Comparison of ENCODE assay signal across 20 cellular contexts in genomic region chr5:139117342-139117884, GRCh38.
DNase-seq lines count a peak whose midpoint lies in the region; FAIRE-seq and TF ChIP-seq lines count a peak whose summit lies in the region.
"Had no signal": no experiment of that assay in that cellular context is flagged by ENCODE, and none has a peak within 500 bp of the region (broad histone marks: within the 10 kb centered on the region; RNA-seq: fewer than 3 reads in every experiment).

No MANE protein-coding gene starts in this region.

- H3K4me2 ChIP-seq in mesenchymal stem cell (ENCODE audit: low read length, poor library complexity, severe bottlenecking) = no peak overlapping the region

- intact Hi-C loops in thyroid gland (cut with DNase I) = no loop called here

- peak overlapping the region; percentile 87 for H3K27ac ChIP-seq in caudate nucleus (ENCODE audit: low read depth, low read length)
- H3K27ac ChIP-seq in mesenchymal stem cell (ENCODE audit: low read length, poor library complexity, severe bottlenecking) = no peak overlapping the region
- H3K27ac ChIP-seq in thyroid gland = peak overlapping the region; percentile 6 to 39 (median 37)

- H3K9ac ChIP-seq in mesenchymal stem cell (ENCODE audit: low read length) = no peak overlapping the region

- peak overlapping the region; percentile 5 for H4K91ac ChIP-seq in mesenchymal stem cell (ENCODE audit: low read length)

- TF ChIP-seq POLR2A in thyroid gland (IDR thresholded peaks at IDR 0.05) (no peak), H54 (IDR thresholded peaks at IDR 0.05; ENCODE audit: low read depth, low read length) (no peak)

- H3K9me3 ChIP-seq in mesenchymal stem cell (ENCODE audit: control insufficient read depth, low read length) = no peaks in the 10 kb centered on the region
- H3K9me3 ChIP-seq in thyroid gland = no peaks in the 10 kb centered on the region

- DNase-seq in HuH-7 (ENCODE audit: low spot score) = peak; percentile 32
- DNase-seq in caudate nucleus (lab: John Stamatoyannopoulos, UW) = peak in 6 of 61 donors; percentile 16 to 85 (median 46)
- no peak for DNase-seq in mesenchymal stem cell
- no peak for DNase-seq in thyroid gland
- no peak for DNase-seq in NCI-H345 (lab: John Stamatoyannopoulos, UW)
- DNase-seq in SIG-M5 (lab: John Stamatoyannopoulos, UW) = no peak
- DNase-seq in H54 (ENCODE audit: insufficient read length, low spot score) = no peak
- DNase-seq: Calu3; CD4-positive, alpha-beta memory T cell; KG1; MV-4-11; NCI-H187 treated with DMSO at 0.1 percent for 48 hours; NCI-H226; NCI-H524 treated with DMSO at 0.1 percent for 48 hours; PC-3; RPMI8226; SHP77 treated with DMSO at 0.1 percent for 48 hours had no signal

- H3K4me1 ChIP-seq in mesenchymal stem cell (ENCODE audit: control insufficient read depth, insufficient read depth, low read depth, low read length) = no peaks in the 10 kb centered on the region
- H3K4me1 ChIP-seq in thyroid gland = peaks cover 41 to 52% of the 10 kb centered on the region in 2 donors

- H3K27me3 ChIP-seq in mesenchymal stem cell (ENCODE audit: control insufficient read depth in 1 of 2, insufficient read depth in 1 of 2, low read length in 2 of 2) (no peaks in the 10 kb centered on the region), thyroid gland (no peaks in the 10 kb centered on the region)

- WGBS in mesenchymal stem cell = 84% methylated on average over 2 of the region's 2 CpGs
- WGBS in thyroid gland, 2 donors = 85 to 90% methylated on average over 1 to 2 of the region's 2 CpGs

- no peak overlapping the region for H2BK5ac ChIP-seq in mesenchymal stem cell (ENCODE audit: low read depth, low read length, poor library complexity, severe bottlenecking)

- no peak overlapping the region for H3K23ac ChIP-seq in mesenchymal stem cell (ENCODE audit: low read length in 2 of 2)

- H2AK5ac ChIP-seq in mesenchymal stem cell (ENCODE audit: low read length, severe bottlenecking) = no peak overlapping the region

- no peak overlapping the region for H3K14ac ChIP-seq in mesenchymal stem cell (ENCODE audit: low read length in 2 of 2)

- no peak for TF ChIP-seq CTCF in thyroid gland (IDR thresholded peaks at IDR 0.05)

- H2AFZ ChIP-seq in mesenchymal stem cell (ENCODE audit: low read depth, low read length) = no peak overlapping the region

- H3K4ac ChIP-seq in mesenchymal stem cell (ENCODE audit: low read depth in 1 of 2, low read length in 2 of 2) = no peak overlapping the region

- H4K8ac ChIP-seq in mesenchymal stem cell (ENCODE audit: low read length) = no peak overlapping the region

- no peak overlapping the region for H2BK15ac ChIP-seq in mesenchymal stem cell (ENCODE audit: low read depth, poor library complexity, severe bottlenecking)

- no peak overlapping the region for H3K18ac ChIP-seq in mesenchymal stem cell (ENCODE audit: low read depth in 1 of 2, low read length in 2 of 2)

- H2BK120ac ChIP-seq in mesenchymal stem cell (ENCODE audit: low read depth, low read length) = no peak overlapping the region

- no peak overlapping the region for H2BK12ac ChIP-seq in mesenchymal stem cell (ENCODE audit: low read length in 2 of 2)

- H3K36me3 ChIP-seq in mesenchymal stem cell (ENCODE audit: control insufficient read depth in 1 of 2, insufficient read depth in 2 of 2, low read depth in 1 of 2, low read length in 2 of 2) (peaks cover 34 to 49% of the 10 kb centered on the region in 2 experiments), thyroid gland (peaks cover 6 to 9% of the 10 kb centered on the region in 2 donors)

- peaks cover 9% of the 10 kb centered on the region for H3K79me1 ChIP-seq in mesenchymal stem cell (replicated peaks; ENCODE audit: low read length, poor library complexity, severe bottlenecking)

- H3K4me3 ChIP-seq in mesenchymal stem cell (ENCODE audit: insufficient read depth in 1 of 2, low read depth in 1 of 2, low read length in 2 of 2) = no peak overlapping the region
- no peak overlapping the region for H3K4me3 ChIP-seq in thyroid gland (replicated peaks in 1 of 3)

- FAIRE-seq in H54 (lab: Jason Lieb, UNC) = no peak
- FAIRE-seq: A204.1, GM12892, GM18507 had no signal
